In the genomic region with DNA sequence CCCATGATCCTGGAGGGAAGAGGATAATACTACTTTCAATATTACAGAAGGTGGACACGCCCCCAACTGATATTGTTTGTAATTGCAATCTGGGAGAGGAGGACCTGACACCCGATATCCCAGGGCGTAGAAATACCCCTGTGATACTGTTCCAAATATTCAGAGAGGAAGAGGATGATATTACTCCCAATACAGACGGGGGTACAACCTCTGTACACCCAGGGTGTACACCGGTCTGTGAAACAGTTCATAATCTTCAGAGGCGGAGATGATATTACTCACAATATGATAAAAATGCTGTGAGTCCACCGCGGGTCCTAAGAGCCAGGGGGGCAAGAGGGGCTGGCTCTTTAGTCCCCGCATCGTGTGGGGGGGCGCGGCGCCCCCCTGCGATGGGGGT, we compare ENCODE assay signal across 11 cellular contexts. TPM values are rescaled to one million over a fixed set of nuclear protein-coding genes. Genes with fewer than 3 reads are reported as not detected.
DNase-seq lines count a peak whose midpoint lies in the region; ATAC-seq and TF ChIP-seq lines count a peak whose summit lies in the region.
"Had no signal": no experiment of that assay in that cellular context is flagged by ENCODE, and none has a peak within 500 bp of the region (broad histone marks: within the 10 kb centered on the region; RNA-seq: fewer than 3 reads in every experiment).

No MANE protein-coding gene starts in this region.

- 19 to 37% (median 33%) methylated on average over 8 to 14 of the region's 14 CpGs for WGBS in stomach, 5 donors

- H3K36me3 Mint-ChIP-seq in activated T-cell treated with anti-CD3 and anti-CD28 coated beads, Interleukin-2, amount 50 U/mL, for 24 hours (ENCODE audit: low read depth), result no peaks in the 10 kb centered on the region
- no peaks in the 10 kb centered on the region for H3K36me3 Mint-ChIP-seq in dendritic cell treated with granulocyte-macrophage colony-stimulating factor and Interleukin-4, amounts not matched to agents 40 ng/mL and 50 ng/mL, for 4 days (ENCODE audit: low read depth)

- 0 out of 2 replicates have a peak, but pooled peaks have one; percentile 13 for TF ChIP-seq CTCF in LNCaP clone FGC (IDR thresholded peaks at IDR 0.05; ENCODE audit: control insufficient read depth, extremely low read depth, insufficient read depth)
- no peak for TF ChIP-seq CTCF in stomach (IDR thresholded peaks at IDR 0.05)
- no peak for TF ChIP-seq CTCF in omental fat pad (IDR thresholded peaks at IDR 0.05)

- peaks cover 24% of the 10 kb centered on the region for H3K4me1 Mint-ChIP-seq in activated T-cell treated with anti-CD3 and anti-CD28 coated beads, Interleukin-2, amount 50 U/mL, for 24 hours (ENCODE audit: low read depth)
- H3K4me1 Mint-ChIP-seq in dendritic cell treated with granulocyte-macrophage colony-stimulating factor and Interleukin-4, amounts not matched to agents 40 ng/mL and 50 ng/mL, for 4 days (ENCODE audit: low read depth), result peaks cover 13% of the 10 kb centered on the region

- H3K4me1 ChIP-seq in stomach, result peaks cover 0 to 17% (median 5%) of the 10 kb centered on the region in 4 donors

- no peak for DNase-seq in activated T-cell treated with anti-CD3 and anti-CD28 coated beads, Interleukin-2, amount 50 U/mL, for 24 hours
- no peak for DNase-seq in activated T-cell treated with anti-CD3 and anti-CD28 coated beads, Interleukin-2, amount 50 U/mL, for 48 hours
- no peak for DNase-seq in LNCaP clone FGC (ENCODE audit: low read depth)
- no peak for DNase-seq in stomach
- DNase-seq in posterior vena cava (ENCODE audit: low spot score), result no peak
- DNase-seq in omental fat pad (ENCODE audit: low spot score), result no peak
- no peak for DNase-seq in SIG-M5 treated with dmso at 0.1 percent for 504 hours (lab: John Stamatoyannopoulos, UW; ENCODE audit: unreplicated experiment)
- DNase-seq: kidney glomerular epithelial cell, MV-4-11 had no signal

- no peaks in the 10 kb centered on the region for H3K36me3 ChIP-seq in stomach

- no peaks in the 10 kb centered on the region for H3K9me3 ChIP-seq in stomach

- peaks cover 0 to 17% (median 6%) of the 10 kb centered on the region in 3 donors for H3K27me3 ChIP-seq in stomach

- no peak overlapping the region for H3K27ac Mint-ChIP-seq in activated T-cell treated with anti-CD3 and anti-CD28 coated beads, Interleukin-2, amount 50 U/mL, for 24 hours
- no peak overlapping the region for H3K27ac Mint-ChIP-seq in dendritic cell treated with granulocyte-macrophage colony-stimulating factor and Interleukin-4, amounts not matched to agents 40 ng/mL and 50 ng/mL, for 4 days

- TF ChIP-seq POLR2A in stomach (IDR thresholded peaks at IDR 0.05), result no peak

- intact Hi-C loops in dendritic cell treated with granulocyte-macrophage colony-stimulating factor and Interleukin-4, amounts not matched to agents 40 ng/mL and 50 ng/mL, for 4 days (cut with micrococcal nuclease), result no loop called here
- intact Hi-C loops in stomach (cut with DNase I; ENCODE audit: low total_unique reads) (no loop called here), posterior vena cava (cut with DNase I) (no loop called here)

- no peak for TF ChIP-seq EP300 in stomach (IDR thresholded peaks at IDR 0.05)

- ATAC-seq in omental fat pad (ENCODE audit: low FRiP score), result no peak

- H3K27me3 Mint-ChIP-seq in activated T-cell treated with anti-CD3 and anti-CD28 coated beads, Interleukin-2, amount 50 U/mL, for 24 hours, result peaks cover 32% of the 10 kb centered on the region
- H3K27me3 Mint-ChIP-seq in dendritic cell treated with granulocyte-macrophage colony-stimulating factor and Interleukin-4, amounts not matched to agents 40 ng/mL and 50 ng/mL, for 4 days, result peaks cover 35% of the 10 kb centered on the region

- no peaks in the 10 kb centered on the region for H3K9me3 Mint-ChIP-seq in activated T-cell treated with anti-CD3 and anti-CD28 coated beads, Interleukin-2, amount 50 U/mL, for 24 hours
- no peaks in the 10 kb centered on the region for H3K9me3 Mint-ChIP-seq in dendritic cell treated with granulocyte-macrophage colony-stimulating factor and Interleukin-4, amounts not matched to agents 40 ng/mL and 50 ng/mL, for 4 days

- H3K27ac ChIP-seq in stomach, result no peak overlapping the region

- peak overlapping the region; percentile 43 for H3K4me3 ChIP-seq in LNCaP clone FGC (ENCODE audit: low read depth, low read length)
- peak overlapping the region in 3 of 4 donors; percentile 13 to 34 (median 25) for H3K4me3 ChIP-seq in stomach

- peak overlapping the region; percentile 56 for H3K4me3 Mint-ChIP-seq in activated T-cell treated with anti-CD3 and anti-CD28 coated beads, Interleukin-2, amount 50 U/mL, for 24 hours
- H3K4me3 Mint-ChIP-seq in dendritic cell treated with granulocyte-macrophage colony-stimulating factor and Interleukin-4, amounts not matched to agents 40 ng/mL and 50 ng/mL, for 4 days, result peak overlapping the region; percentile 47

RNA-seq across cellular contexts. Expression of a gene that starts 57.2 kb away (rescaled TPM):
- under 1 TPM in 1 of 5 donors, not detected in 4; 0.89 TPM for total RNA-seq in stomach
- 10 to 100 TPM in 1 of 3 donors, not detected in 2; 23.5 TPM for polyA plus RNA-seq in stomach
- not detected for total RNA-seq in posterior vena cava
- not detected for total RNA-seq in omental fat pad
- total RNA-seq: osteoblast had no signal
